Comparison of ENCODE assay signal across 25 cellular contexts in genomic region chr11:61534025-61534900, GRCh38. TPM values are rescaled to one million over a fixed set of nuclear protein-coding genes. Genes with fewer than 3 reads are reported as not detected.
DNase-seq lines count a peak whose midpoint lies in the region; ATAC-seq and TF ChIP-seq lines count a peak whose summit lies in the region.
"Had no signal": no experiment of that assay in that cellular context is flagged by ENCODE, and none has a peak within 500 bp of the region (broad histone marks: within the 10 kb centered on the region; RNA-seq: fewer than 3 reads in every experiment).

No MANE protein-coding gene starts in this region.

- H2BK12ac ChIP-seq in H9 (ENCODE audit: insufficient read length, low read depth, low read length) (no peak overlapping the region), trophoblast cell (ENCODE audit: low read length) (no peak overlapping the region)

- H4K8ac ChIP-seq in H9 (replicated peaks; ENCODE audit: insufficient read length, low read depth, low read length) = no peak overlapping the region
- no peak overlapping the region for H4K8ac ChIP-seq in trophoblast cell (ENCODE audit: low read depth, low read length)

- H3K9me3 ChIP-seq in H9 (ENCODE audit: control insufficient read depth, low read depth, low read length) (no peaks in the 10 kb centered on the region), trophoblast cell (ENCODE audit: insufficient read depth, low read depth, low read length) (peaks cover 7% of the 10 kb centered on the region)
- H3K9me3 ChIP-seq: A549, BLaER1, esophagus muscularis mucosa, gastrocnemius medialis, vagina had no signal

- no peak overlapping the region for H2BK20ac ChIP-seq in H9 (ENCODE audit: low read depth, low read length, poor library complexity, severe bottlenecking)

- DNase-seq in NCI-H345 (lab: John Stamatoyannopoulos, UW) (peak; percentile 26), NCI-H345 treated with DMSO at 0.1 percent for 48 hours (lab: John Stamatoyannopoulos, UW; ENCODE audit: unreplicated experiment) (no peak), H9 (no peak), cerebellar cortex (ENCODE audit: low spot score) (peak; percentile 58), trophoblast cell (no peak), putamen (ENCODE audit: low spot score) (no peak), DMS114 treated with DMSO at 0.1 percent for 48 hours (lab: John Stamatoyannopoulos, UW; ENCODE audit: unreplicated experiment) (no peak)
- DNase-seq in activated CD8-positive, alpha-beta memory T cell treated with anti-CD3 and anti-CD28 coated beads, Interleukin-2, amount 10 ng/mL, durations not matched to agents 7 days and 5 days = no peak
- DNase-seq: activated naive CD4-positive, alpha-beta T cell treated with Interleukin-2 at 50 U/mL for 16 hours; activated T-cell treated with anti-CD3 and anti-CD28 coated beads, Interleukin-2, amount 50 U/mL, for 4 hours; aorta; effector memory CD4-positive, alpha-beta T cell; gastrocnemius medialis; HFFc6; midbrain; NCI-H1105 treated with DMSO at 0.1 percent for 48 hours; stimulated activated CD4-positive, alpha-beta T cell treated with anti-CD3 and anti-CD28 coated beads, Interleukin-12 subunit alpha, Interleukin-12 subunit beta, amount 100 ng/mL, for 4 hours; T1000 had no signal

- H3K4ac ChIP-seq in H9 (ENCODE audit: low read depth, low read length) (no peak overlapping the region), trophoblast cell (ENCODE audit: low read depth, low read length) (no peak overlapping the region)

- CTCF ChIA-PET in activated CD8-positive, alpha-beta memory T cell treated with anti-CD3 and anti-CD28 coated beads, Interleukin-2, amount 10 ng/mL, durations not matched to agents 7 days and 5 days (lab: Charles Lee) = no interaction called here

- H3K4me3 Mint-ChIP-seq in H9 = no peak overlapping the region
- H3K4me3 Mint-ChIP-seq in activated CD8-positive, alpha-beta memory T cell treated with anti-CD3 and anti-CD28 coated beads, Interleukin-2, amount 10 ng/mL, durations not matched to agents 7 days and 5 days = no peak overlapping the region
- H3K4me3 Mint-ChIP-seq: activated T-cell treated with anti-CD3 and anti-CD28 coated beads, Interleukin-2, amount 50 U/mL, for 4 hours; central memory CD8-positive, alpha-beta T cell; HFFc6 had no signal

- H3K27ac ChIP-seq in H9 (ENCODE audit: insufficient read length, low read depth, low read length) (no peak overlapping the region), trophoblast cell (ENCODE audit: low read depth, low read length) (no peak overlapping the region)
- H3K27ac ChIP-seq: A549, BLaER1, esophagus muscularis mucosa, gastrocnemius medialis, vagina had no signal

- no peaks in the 10 kb centered on the region for H3K79me1 ChIP-seq in H9 (ENCODE audit: insufficient read depth, low read depth, low read length, poor library complexity, severe bottlenecking)
- H3K79me1 ChIP-seq in trophoblast cell (ENCODE audit: low read length) = peaks cover 4% of the 10 kb centered on the region

- peaks cover 9 to 20% of the 10 kb centered on the region in 2 experiments for H3K4me1 Mint-ChIP-seq in H9
- H3K4me1 Mint-ChIP-seq in activated CD8-positive, alpha-beta memory T cell treated with anti-CD3 and anti-CD28 coated beads, Interleukin-2, amount 10 ng/mL, durations not matched to agents 7 days and 5 days = no peaks in the 10 kb centered on the region
- H3K4me1 Mint-ChIP-seq: central memory CD8-positive, alpha-beta T cell had no signal

- WGBS in H9 (ENCODE audit: extremely low coverage, insufficient read length, low lambda C conversion rate) = no CpG with 5 or more reads among the region's 35 CpGs
- no CpG with 5 or more reads among the region's 35 CpGs for WGBS in trophoblast cell (ENCODE audit: extremely low coverage, insufficient coverage, insufficient read length)

- no peaks in the 10 kb centered on the region for H4K20me1 ChIP-seq in H9 (ENCODE audit: control insufficient read depth, insufficient read depth, insufficient read length)

- no peaks in the 10 kb centered on the region for H3K79me2 ChIP-seq in H9 (ENCODE audit: insufficient read depth, low read length)
- H3K79me2 ChIP-seq in trophoblast cell (ENCODE audit: control insufficient read depth, insufficient read depth, low read length, poor library complexity) = no peaks in the 10 kb centered on the region

- no peak overlapping the region for H3T11ph ChIP-seq in H9 (ENCODE audit: low read length)

- H4K91ac ChIP-seq in H9 (ENCODE audit: insufficient read length, low read depth, low read length) (no peak overlapping the region), trophoblast cell (ENCODE audit: low read depth, low read length) (no peak overlapping the region)

- H4K5ac ChIP-seq in H9 (ENCODE audit: insufficient read length, low read depth, low read length) = peak overlapping the region; percentile 3

- peaks cover 3 to 6% of the 10 kb centered on the region in 2 experiments for H3K36me3 ChIP-seq in trophoblast cell (ENCODE audit: control insufficient read depth in 1 of 2, insufficient read depth in 2 of 2, low read length in 2 of 2)
- H3K36me3 ChIP-seq: BLaER1, esophagus muscularis mucosa, gastrocnemius medialis, vagina had no signal

- no peak overlapping the region for H3K23ac ChIP-seq in H9 (ENCODE audit: insufficient read length, low read depth, low read length)
- no peak overlapping the region for H3K23ac ChIP-seq in trophoblast cell (ENCODE audit: low read length)

- H2AFZ ChIP-seq in H9 (ENCODE audit: low read length) (no peak overlapping the region), trophoblast cell (ENCODE audit: insufficient read depth, low read length, poor library complexity) (no peak overlapping the region)

- H3K4me2 ChIP-seq in H9 (ENCODE audit: insufficient read depth, insufficient read length, low read length) (no peak overlapping the region), trophoblast cell (ENCODE audit: low read length) (no peak overlapping the region)
- H3K4me2 ChIP-seq: A549, BLaER1 had no signal

- no peak for ATAC-seq in activated CD8-positive, alpha-beta memory T cell treated with anti-CD3 and anti-CD28 coated beads, Interleukin-2, amount 10 ng/mL, durations not matched to agents 7 days and 5 days
- ATAC-seq: A549; activated CD4-positive, CD25-positive, alpha-beta regulatory T cell treated with anti-CD3 and anti-CD28 coated beads, Interleukin-2, amount 50 U/mL, for 24 hours; activated T-cell treated with anti-CD3 and anti-CD28 coated beads, Interleukin-2, amount 50 U/mL, for 4 hours; gastrocnemius medialis had no signal

- no peak for TF ChIP-seq CTCF in H9 (conservative IDR thresholded peaks at IDR 0.05)

- no peaks in the 10 kb centered on the region for H3K23me2 ChIP-seq in H9 (ENCODE audit: insufficient read length, low read depth, low read length, poor library complexity, severe bottlenecking)

- H3K18ac ChIP-seq in H9 (ENCODE audit: insufficient read length, low read depth, low read length) (no peak overlapping the region), trophoblast cell (ENCODE audit: low read length) (no peak overlapping the region)

- H3K4me1 ChIP-seq in H9 (ENCODE audit: insufficient read depth, low read length) (no peaks in the 10 kb centered on the region), trophoblast cell (ENCODE audit: control insufficient read depth in 1 of 2, insufficient read depth in 2 of 2, low read length in 2 of 2) (peaks cover 26 to 34% of the 10 kb centered on the region in 2 experiments)
- H3K4me1 ChIP-seq: gastrocnemius medialis, vagina had no signal

- H3K56ac ChIP-seq in H9 (ENCODE audit: insufficient read length, low read depth, low read length) = no peak overlapping the region

- peak overlapping the region; percentile 65 for H3K4me3 ChIP-seq in trophoblast cell (ENCODE audit: low read depth, low read length)
- H3K4me3 ChIP-seq: A549, BLaER1, esophagus muscularis mucosa, gastrocnemius medialis, vagina had no signal

- H3K14ac ChIP-seq in H9 (ENCODE audit: insufficient read depth, low read length) (no peak overlapping the region; the same call in 1 of the 2 replicates), trophoblast cell (ENCODE audit: low read length) (no peak overlapping the region)

- H2AK5ac ChIP-seq in H9 (ENCODE audit: insufficient read length, low read length) (no peak overlapping the region), trophoblast cell (ENCODE audit: low read length) (no peak overlapping the region)

- peaks cover 8% of the 10 kb centered on the region for H3K27me3 Mint-ChIP-seq in H9 (ENCODE audit: low read depth)
- H3K27me3 Mint-ChIP-seq in activated CD8-positive, alpha-beta memory T cell treated with anti-CD3 and anti-CD28 coated beads, Interleukin-2, amount 10 ng/mL, durations not matched to agents 7 days and 5 days = peaks cover 4% of the 10 kb centered on the region

- H3K36me3 Mint-ChIP-seq in H9 (ENCODE audit: insufficient read depth in 1 of 3, low read depth in 3 of 3) = peaks cover 0 to 4% (median 0%) of the 10 kb centered on the region in 3 experiments; a peak in 1 of 7 replicates
- no peaks in the 10 kb centered on the region for H3K36me3 Mint-ChIP-seq in activated CD8-positive, alpha-beta memory T cell treated with anti-CD3 and anti-CD28 coated beads, Interleukin-2, amount 10 ng/mL, durations not matched to agents 7 days and 5 days

- H4K12ac ChIP-seq in trophoblast cell (ENCODE audit: low read depth, low read length) = no peak overlapping the region

- no peak overlapping the region for H2BK15ac ChIP-seq in H9 (ENCODE audit: low read depth, low read length)

- H3K27me3 ChIP-seq in H9 (ENCODE audit: insufficient read depth, low read length) = no peaks in the 10 kb centered on the region
- no peaks in the 10 kb centered on the region for H3K27me3 ChIP-seq in trophoblast cell (ENCODE audit: insufficient read depth, low read length)
- H3K27me3 ChIP-seq: BLaER1, gastrocnemius medialis, vagina had no signal

- peak overlapping the region in 1 of 3 experiments; percentile 93; a peak in 2 of 7 replicates for H3K27ac Mint-ChIP-seq in H9
- no peak overlapping the region for H3K27ac Mint-ChIP-seq in activated CD8-positive, alpha-beta memory T cell treated with anti-CD3 and anti-CD28 coated beads, Interleukin-2, amount 10 ng/mL, durations not matched to agents 7 days and 5 days
- H3K27ac Mint-ChIP-seq: HFFc6 had no signal

- H2BK120ac ChIP-seq in H9 (ENCODE audit: low read depth, low read length, poor library complexity, severe bottlenecking) (no peak overlapping the region), trophoblast cell (ENCODE audit: insufficient read depth, low read length, poor library complexity) (no peak overlapping the region)

- H3K9ac ChIP-seq in H9 (ENCODE audit: extremely low read depth, insufficient read length, low read length) (no peak overlapping the region), trophoblast cell (ENCODE audit: low read length) (no peak overlapping the region)
- H3K9ac ChIP-seq: BLaER1 had no signal

- H2BK5ac ChIP-seq in H9 (ENCODE audit: insufficient read length, low read length) (no peak overlapping the region), trophoblast cell (ENCODE audit: low read depth, low read length, poor library complexity) (no peak overlapping the region)

- no peaks in the 10 kb centered on the region for H3K9me3 Mint-ChIP-seq in H9
- no peaks in the 10 kb centered on the region for H3K9me3 Mint-ChIP-seq in activated CD8-positive, alpha-beta memory T cell treated with anti-CD3 and anti-CD28 coated beads, Interleukin-2, amount 10 ng/mL, durations not matched to agents 7 days and 5 days (ENCODE audit: low read depth)
- H3K9me3 Mint-ChIP-seq: activated T-cell treated with anti-CD3 and anti-CD28 coated beads, Interleukin-2, amount 50 U/mL, for 4 hours; central memory CD8-positive, alpha-beta T cell; HFFc6 had no signal

RNA-seq across cellular contexts. Expression of gene LRRC10B, which starts 25.7 kb away (rescaled TPM):
- total RNA-seq in H9 (2021) = 0.31 and 0.39 TPM in 2 replicates
- polyA plus RNA-seq in trophoblast cell (2013) = 0.46 and 0.48 TPM in 2 replicates
- total RNA-seq in activated CD8-positive, alpha-beta memory T cell treated with anti-CD3 and anti-CD28 coated beads, Interleukin-2, amount 10 ng/mL, durations not matched to agents 7 days and 5 days = under 1 TPM in 1 of 2 experiments, not detected in 1; 0.09 TPM
- total RNA-seq: activated T-cell treated with anti-CD3 and anti-CD28 coated beads, Interleukin-2, amount 50 U/mL, for 4 hours; HFFc6; left lobe of liver had no signal

RNA-seq across cellular contexts. Expression of gene SYT7, which starts 46.6 kb away (rescaled TPM):
- total RNA-seq in H9 (2021) = 7.0 and 8.8 TPM in 2 replicates
- polyA plus RNA-seq in trophoblast cell (2013) = 42.4 and 42.7 TPM in 2 replicates
- total RNA-seq in activated CD8-positive, alpha-beta memory T cell treated with anti-CD3 and anti-CD28 coated beads, Interleukin-2, amount 10 ng/mL, durations not matched to agents 7 days and 5 days = not detected

Comparison
In these comparisons a context has a peak if more than half of its experiments do, and no peak if none do; other contexts are left out.
1. DNase-seq: peak in NCI-H345 (single experiment) and cerebellar cortex (single experiment); none in NCI-H345 treated with DMSO at 0.1 percent for 48 hours (single experiment), H9 (single experiment), trophoblast cell (0 of 2), activated CD8-positive, alpha-beta memory T cell treated with anti-CD3 and anti-CD28 coated beads, Interleukin-2, amount 10 ng/mL, durations not matched to agents 7 days and 5 days (single experiment), putamen (single experiment) and DMS114 treated with DMSO at 0.1 percent for 48 hours (single experiment).